In genomic region chr15:63506537-63507035, GRCh38 we compare ENCODE assay signal across 8 cellular contexts. TPM values are rescaled to one million over a fixed set of nuclear protein-coding genes. Genes with fewer than 3 reads are reported as not detected.
DNase-seq lines count a peak whose midpoint lies in the region; ATAC-seq and TF ChIP-seq lines count a peak whose summit lies in the region.

No MANE protein-coding gene starts in this region.

- H3K4me1 Mint-ChIP-seq in Calu3 (ENCODE audit: low read depth, unreplicated experiment): peaks cover 75% of the 10 kb centered on the region
- peaks cover 74% of the 10 kb centered on the region for H3K4me1 Mint-ChIP-seq in nephron

- H3K27me3 Mint-ChIP-seq in Calu3 (ENCODE audit: unreplicated experiment) (no peaks in the 10 kb centered on the region), nephron (ENCODE audit: low read depth) (peaks cover 3% of the 10 kb centered on the region)

- CTCF ChIA-PET in Calu3 (lab: Charles Lee): interaction anchor here (3.9 kb wide), 1 partner anchor 40 kb away, joined by 30 read pairs; no protein-coding TSS in a partner anchor
- CTCF ChIA-PET in RWPE1 (lab: Yijun Ruan, JAX): no interaction called here

- no peak overlapping the region for H2AFZ ChIP-seq in Loucy (ENCODE audit: low read length)

- peak overlapping the region; percentile 75 for H3K4me3 ChIP-seq in Loucy (ENCODE audit: low read length, poor library complexity, severe bottlenecking)
- H3K4me3 ChIP-seq in brain microvascular endothelial cell (ENCODE audit: low read depth, low read length): peak overlapping the region; percentile 84
- H3K4me3 ChIP-seq in adrenal gland: peak overlapping the region in 1 of 4 donors; percentile 97

- no peaks in the 10 kb centered on the region for H3K9me3 ChIP-seq in Loucy (ENCODE audit: insufficient read depth, low read depth, low read length)
- H3K9me3 ChIP-seq in adrenal gland (replicated peaks in 1 of 3): no peaks in the 10 kb centered on the region

- H3K36me3 ChIP-seq in Loucy (ENCODE audit: insufficient read depth, low read length) (no peaks in the 10 kb centered on the region), brain microvascular endothelial cell (replicated peaks) (no peaks in the 10 kb centered on the region), adrenal gland (replicated peaks in 1 of 2) (no peaks in the 10 kb centered on the region)

- peaks cover 68% of the 10 kb centered on the region for H3K79me2 ChIP-seq in Loucy (ENCODE audit: insufficient read depth, low read length)

- no peaks in the 10 kb centered on the region for H3K9me2 ChIP-seq in Loucy (replicated peaks; ENCODE audit: low read depth, low read length)

- ATAC-seq in GM18909 (IDR thresholded peaks at IDR 0.05; ENCODE audit: poor library complexity, unreplicated experiment) (no peak), HG03025 (IDR thresholded peaks at IDR 0.05; ENCODE audit: low FRiP score, unreplicated experiment) (no peak)

- in situ Hi-C loops in brain microvascular endothelial cell (cut with HindIII; ENCODE audit: low pct_ligation_motif_present, low sequenced_read_pairs): no loop called here

- peaks cover 59% of the 10 kb centered on the region for H4K20me1 ChIP-seq in Loucy (ENCODE audit: insufficient read depth, low read length, poor library complexity, severe bottlenecking)

- peaks cover 5% of the 10 kb centered on the region; the same call in 1 of the 2 replicates for H3F3A ChIP-seq in Loucy (ENCODE audit: low read depth)

- DNase-seq in Calu3: no peak
- DNase-seq in brain microvascular endothelial cell: no peak
- DNase-seq in adrenal gland: no peak
- no peak for DNase-seq in RWPE1 (ENCODE audit: low spot score)

- H3K27ac ChIP-seq in brain microvascular endothelial cell (no peak overlapping the region), adrenal gland (peak overlapping the region in 1 of 5 donors; percentile 100), RWPE1 (no peak overlapping the region)

- TF ChIP-seq POLR2A in adrenal gland (IDR thresholded peaks at IDR 0.05): no peak

- H3K9ac ChIP-seq in Loucy (ENCODE audit: low read depth, low read length, poor library complexity, severe bottlenecking): peak overlapping the region; percentile 96

- POLR2A ChIA-PET in RWPE1 (lab: Yijun Ruan, JAX; ENCODE audit: low non-redundant PET): interaction anchor here (0.6 to 0.8 kb wide), 2 partner anchors 16 to 93 kb away, joined by 3 read pairs; no protein-coding TSS in a partner anchor

- H3K36me3 Mint-ChIP-seq in Calu3 (ENCODE audit: insufficient read depth, unreplicated experiment) (peaks cover 42% of the 10 kb centered on the region), nephron (ENCODE audit: low read depth) (no peaks in the 10 kb centered on the region)

- H3K27ac Mint-ChIP-seq in Calu3 (ENCODE audit: unreplicated experiment): peak overlapping the region; percentile 68
- peak overlapping the region; percentile 18 to 86 (median 68) for H3K27ac Mint-ChIP-seq in nephron

- BruUV-seq in Calu3 (replicated peaks; lab: Mats Ljungman, UMichigan): no TSS peak

- H3K4me3 Mint-ChIP-seq in Calu3 (ENCODE audit: low read depth, unreplicated experiment): peak overlapping the region; percentile 88
- H3K4me3 Mint-ChIP-seq in nephron: peak overlapping the region; percentile 89 to 93 (median 91)

- H3K9me3 Mint-ChIP-seq in Calu3 (ENCODE audit: low read depth, unreplicated experiment) (no peaks in the 10 kb centered on the region), nephron (no peaks in the 10 kb centered on the region)

- TF ChIP-seq CTCF in Calu3 (IDR thresholded peaks at IDR 0.05; ENCODE audit: unreplicated experiment) (no peak), Loucy (conservative IDR thresholded peaks at IDR 0.05; ENCODE audit: low read length) (no peak), brain microvascular endothelial cell (IDR thresholded peaks at IDR 0.05; ENCODE audit: low read depth, low read length, missing control alignments) (no peak), nephron (IDR thresholded peaks at IDR 0.05; ENCODE audit: unreplicated experiment in 3 of 3) (no peak), adrenal gland (IDR thresholded peaks at IDR 0.05) (no peak), RWPE1 (conservative IDR thresholded peaks at IDR 0.05; ENCODE audit: low read depth) (no peak)

- intact Hi-C loops in Calu3 (cut with micrococcal nuclease; ENCODE audit: unreplicated experiment) (no loop called here), adrenal gland (cut with DNase I) (loop anchor here in 1 of 2 donors (10.0 kb wide), 1 partner anchor 48 kb away; no protein-coding TSS in a partner anchor)

- WGBS in adrenal gland, 4 donors: 70 to 82% (median 74%) methylated on average over 8 of the region's 8 CpGs

- H3K27me3 ChIP-seq in Loucy (ENCODE audit: insufficient read depth, low read length, poor library complexity, severe bottlenecking) (no peaks in the 10 kb centered on the region), brain microvascular endothelial cell (replicated peaks) (no peaks in the 10 kb centered on the region), adrenal gland (no peaks in the 10 kb centered on the region)

- H3K4me1 ChIP-seq in Loucy (ENCODE audit: insufficient read depth, low read length, poor library complexity, severe bottlenecking): peaks cover 55% of the 10 kb centered on the region
- peaks cover 34 to 68% of the 10 kb centered on the region in 2 donors for H3K4me1 ChIP-seq in adrenal gland (replicated peaks in 1 of 2)

- H3K4me2 ChIP-seq in Loucy (ENCODE audit: low read depth, low read length, poor library complexity, severe bottlenecking): peak overlapping the region; percentile 84

RNA-seq across cellular contexts. Expression of gene USP3, which starts 2.2 kb away (rescaled TPM):
- total RNA-seq in Calu3 (2022) (70.7 and 80.8 TPM in 2 replicates), adrenal gland (10 to 100 TPM; 26.4 to 49.2 (median 40.0) TPM)
- polyA plus RNA-seq in adrenal gland: 10 to 100 TPM; 23.0 to 30.5 (median 29.9) TPM
